ENCODE assay signal across 8 cellular contexts in the genomic region with DNA sequence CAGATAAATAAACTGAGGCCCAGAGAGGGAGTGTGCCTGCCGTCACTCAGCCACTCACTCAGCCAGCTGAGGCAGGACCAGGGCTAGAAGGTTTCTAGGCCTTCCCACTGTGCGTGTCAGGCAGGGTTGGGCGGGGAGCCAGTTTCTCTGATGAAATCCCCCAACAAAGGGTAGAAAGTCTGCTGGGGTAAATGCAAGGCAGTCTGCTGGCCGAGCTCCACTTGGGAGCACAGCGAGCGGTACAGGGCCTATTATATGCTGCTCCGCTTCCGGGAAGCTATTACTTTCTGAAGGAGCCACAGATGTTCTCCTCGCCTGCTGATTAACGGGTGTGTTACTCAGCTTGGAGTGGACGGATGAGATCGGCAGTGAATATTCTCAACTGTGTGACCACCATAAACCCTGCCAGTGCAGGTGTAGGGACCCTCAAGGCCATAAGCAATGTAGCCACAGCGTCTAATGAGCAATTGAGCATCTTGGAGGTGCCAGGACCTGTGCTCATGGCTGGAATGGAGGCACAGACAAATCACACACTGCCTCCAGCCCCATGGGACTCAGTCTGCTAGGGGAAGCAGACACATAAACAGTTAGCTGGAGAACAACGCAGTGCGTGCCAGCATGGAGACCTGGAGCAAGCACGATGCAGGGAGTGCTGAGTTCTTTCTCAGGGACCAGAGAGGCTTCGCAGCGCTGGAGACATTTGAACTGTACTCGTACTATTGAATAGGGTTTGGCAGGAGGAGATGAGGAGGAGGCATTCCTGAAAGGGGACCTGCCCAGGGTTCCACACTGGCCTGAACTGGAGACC. TPM values are rescaled to one million over a fixed set of nuclear protein-coding genes. Genes with fewer than 3 reads are reported as not detected.
DNase-seq lines count a peak whose midpoint lies in the region; ATAC-seq and TF ChIP-seq lines count a peak whose summit lies in the region.

No MANE protein-coding gene starts in this region.

- H3K9me3 ChIP-seq in right cardiac atrium (ENCODE audit: control insufficient read depth, low read length) (no peaks in the 10 kb centered on the region), Karpas-422 (ENCODE audit: low read length) (no peaks in the 10 kb centered on the region)

- no peaks in the 10 kb centered on the region for H3K27me3 ChIP-seq in right cardiac atrium (ENCODE audit: control insufficient read depth, insufficient read depth)
- no peaks in the 10 kb centered on the region for H3K27me3 ChIP-seq in Karpas-422 (ENCODE audit: low read length)

- no peak for TF ChIP-seq CTCF in WTC11 (IDR thresholded peaks at IDR 0.05)

- DNase-seq in WTC11 (ENCODE audit: low spot score) (no peak), right cardiac atrium (peak; percentile 95 to 98 (median 96)), stromal cell of bone marrow (ENCODE audit: low read depth) (peak; percentile 97), Karpas-422 (no peak), kidney glomerular epithelial cell (lab: John Stamatoyannopoulos, UW) (no peak)

- no peaks in the 10 kb centered on the region for H3K9me3 Mint-ChIP-seq in WTC11

- intact Hi-C loops in right cardiac atrium (cut with DNase I) = no loop called here

- no peaks in the 10 kb centered on the region for H3K9me2 ChIP-seq in Karpas-422 (replicated peaks; ENCODE audit: insufficient read depth, low read length)

- H3K27ac ChIP-seq in right cardiac atrium (ENCODE audit: low read length) = peak overlapping the region; percentile 89
- no peak overlapping the region for H3K27ac ChIP-seq in Karpas-422 (ENCODE audit: low read length)

- POLR2A ChIA-PET in WTC11 (lab: Charles Lee) = no interaction called here

- ATAC-seq in WTC11 (peak; percentile 67), right cardiac atrium (peak; percentile 89 to 90), HG03469 (IDR thresholded peaks at IDR 0.05; ENCODE audit: unreplicated experiment) (no peak), GM18498 (IDR thresholded peaks at IDR 0.05; ENCODE audit: unreplicated experiment) (no peak)

- no peak overlapping the region for H3K4me3 Mint-ChIP-seq in WTC11

- no peak overlapping the region for H3K4me2 ChIP-seq in Karpas-422 (ENCODE audit: low read depth, low read length, poor library complexity, severe bottlenecking)

- H3K36me3 Mint-ChIP-seq in WTC11 = no peaks in the 10 kb centered on the region

- H3K4me3 ChIP-seq in right cardiac atrium (ENCODE audit: low read length) (no peak overlapping the region), Karpas-422 (ENCODE audit: low read length) (no peak overlapping the region)

- peaks cover 18% of the 10 kb centered on the region for H3K4me1 Mint-ChIP-seq in WTC11

- H3K27ac Mint-ChIP-seq in WTC11 = no peak overlapping the region

- no peak overlapping the region for H2AFZ ChIP-seq in Karpas-422 (ENCODE audit: low read length)

- H3K36me3 ChIP-seq in Karpas-422 (ENCODE audit: insufficient read depth, low read length) = no peaks in the 10 kb centered on the region

- H3K79me2 ChIP-seq in Karpas-422 (ENCODE audit: low read length) = no peaks in the 10 kb centered on the region

- TF ChIP-seq EP300 in Ishikawa (IDR thresholded peaks at IDR 0.05; ENCODE audit: borderline replicate concordance) = no peak

- CTCF ChIA-PET in WTC11 (lab: Charles Lee) = interaction anchor here (0.5 to 1.5 kb wide), 9 partner anchors 8 to 67 kb away, joined by 3 to 6 read pairs (median 4); no protein-coding TSS in a partner anchor

- H3K4me1 ChIP-seq in right cardiac atrium (ENCODE audit: control insufficient read depth, insufficient read depth, low read length) (peaks cover 12% of the 10 kb centered on the region), Karpas-422 (ENCODE audit: low read length) (peaks cover 42% of the 10 kb centered on the region)

- H3K9ac ChIP-seq in Karpas-422 (ENCODE audit: low read length) = no peak overlapping the region

- no peak for TF ChIP-seq RAD21 in Ishikawa (IDR thresholded peaks at IDR 0.05; ENCODE audit: low read depth)

- 51% methylated on average over 19 of the region's 19 CpGs for WGBS in right cardiac atrium

- no peaks in the 10 kb centered on the region for H3K27me3 Mint-ChIP-seq in WTC11 (ENCODE audit: low read depth)

- H4K20me1 ChIP-seq in Karpas-422 (ENCODE audit: insufficient read depth, low read depth, low read length) = no peaks in the 10 kb centered on the region

TF ChIP-seq in Ishikawa, 13 proteins besides CTCF, POLR2A, EP300 and RAD21:
- TF ChIP-seq TCF12 (IDR thresholded peaks at IDR 0.05; ENCODE audit: low read depth) = no peak
- 0 out of 2 replicates have a peak, but pooled peaks have one; percentile 29 for TF ChIP-seq NFIC (IDR thresholded peaks at IDR 0.05)
- TF ChIP-seq, protein P1, sequence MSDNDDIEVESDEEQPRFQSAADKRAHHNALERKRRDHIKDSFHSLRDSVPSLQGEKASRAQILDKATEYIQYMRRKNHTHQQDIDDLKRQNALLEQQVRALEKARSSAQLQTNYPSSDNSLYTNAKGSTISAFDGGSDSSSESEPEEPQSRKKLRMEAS (IDR thresholded peaks at IDR 0.05) = no peak

TF ChIP-seq in WTC11, 78 proteins besides CTCF, POLR2A, EP300 and RAD21:
- TF ChIP-seq, protein P2, sequence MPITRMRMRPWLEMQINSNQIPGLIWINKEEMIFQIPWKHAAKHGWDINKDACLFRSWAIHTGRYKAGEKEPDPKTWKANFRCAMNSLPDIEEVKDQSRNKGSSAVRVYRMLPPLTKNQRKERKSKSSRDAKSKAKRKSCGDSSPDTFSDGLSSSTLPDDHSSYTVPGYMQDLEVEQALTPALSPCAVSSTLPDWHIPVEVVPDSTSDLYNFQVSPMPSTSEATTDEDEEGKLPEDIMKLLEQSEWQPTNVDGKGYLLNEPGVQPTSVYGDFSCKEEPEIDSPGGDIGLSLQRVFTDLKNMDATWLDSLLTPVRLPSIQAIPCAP (CRISPR knock-in tag; IDR thresholded peaks at IDR 0.05) = no peak
- TF ChIP-seq, protein P3, sequence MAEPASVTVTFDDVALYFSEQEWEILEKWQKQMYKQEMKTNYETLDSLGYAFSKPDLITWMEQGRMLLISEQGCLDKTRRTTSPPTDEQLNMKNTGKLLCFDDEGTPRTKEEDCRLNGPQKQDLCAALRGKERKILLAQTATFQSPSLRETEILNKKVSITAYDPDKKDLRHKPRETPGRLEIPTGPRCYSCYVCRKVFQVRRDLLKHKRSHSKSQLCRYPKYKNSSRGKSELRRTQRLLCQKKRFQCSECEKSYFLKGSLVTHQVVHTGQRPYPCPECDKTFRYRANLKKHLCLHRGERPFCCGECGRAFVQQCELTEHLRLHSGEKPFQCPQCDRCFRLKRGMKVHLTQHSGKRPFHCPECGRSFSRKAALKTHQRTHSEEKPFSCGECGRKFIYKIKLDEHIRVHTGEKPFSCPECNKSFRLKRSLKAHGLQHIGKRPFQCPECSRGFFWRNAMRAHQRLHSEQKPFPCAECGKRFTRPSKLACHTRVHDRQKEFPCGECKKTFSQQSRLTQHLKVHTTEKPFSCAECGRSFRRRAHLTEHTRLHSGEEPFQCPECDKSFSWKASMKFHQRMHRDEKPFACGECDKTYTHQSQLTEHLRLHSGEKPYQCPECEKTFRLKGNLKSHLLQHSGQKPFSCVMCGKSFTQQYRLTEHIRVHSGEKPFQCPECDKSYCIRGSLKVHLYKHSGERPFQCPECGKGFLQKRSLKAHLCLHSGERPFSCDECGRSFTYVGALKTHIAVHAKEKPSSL (CRISPR knock-in tag; conservative IDR thresholded peaks at IDR 0.05) = no peak
- TF ChIP-seq, protein P4, sequence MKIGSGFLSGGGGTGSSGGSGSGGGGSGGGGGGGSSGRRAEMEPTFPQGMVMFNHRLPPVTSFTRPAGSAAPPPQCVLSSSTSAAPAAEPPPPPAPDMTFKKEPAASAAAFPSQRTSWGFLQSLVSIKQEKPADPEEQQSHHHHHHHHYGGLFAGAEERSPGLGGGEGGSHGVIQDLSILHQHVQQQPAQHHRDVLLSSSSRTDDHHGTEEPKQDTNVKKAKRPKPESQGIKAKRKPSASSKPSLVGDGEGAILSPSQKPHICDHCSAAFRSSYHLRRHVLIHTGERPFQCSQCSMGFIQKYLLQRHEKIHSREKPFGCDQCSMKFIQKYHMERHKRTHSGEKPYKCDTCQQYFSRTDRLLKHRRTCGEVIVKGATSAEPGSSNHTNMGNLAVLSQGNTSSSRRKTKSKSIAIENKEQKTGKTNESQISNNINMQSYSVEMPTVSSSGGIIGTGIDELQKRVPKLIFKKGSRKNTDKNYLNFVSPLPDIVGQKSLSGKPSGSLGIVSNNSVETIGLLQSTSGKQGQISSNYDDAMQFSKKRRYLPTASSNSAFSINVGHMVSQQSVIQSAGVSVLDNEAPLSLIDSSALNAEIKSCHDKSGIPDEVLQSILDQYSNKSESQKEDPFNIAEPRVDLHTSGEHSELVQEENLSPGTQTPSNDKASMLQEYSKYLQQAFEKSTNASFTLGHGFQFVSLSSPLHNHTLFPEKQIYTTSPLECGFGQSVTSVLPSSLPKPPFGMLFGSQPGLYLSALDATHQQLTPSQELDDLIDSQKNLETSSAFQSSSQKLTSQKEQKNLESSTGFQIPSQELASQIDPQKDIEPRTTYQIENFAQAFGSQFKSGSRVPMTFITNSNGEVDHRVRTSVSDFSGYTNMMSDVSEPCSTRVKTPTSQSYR (CRISPR knock-in tag; IDR thresholded peaks at IDR 0.05) = no peak
- TF ChIP-seq, protein P5, sequence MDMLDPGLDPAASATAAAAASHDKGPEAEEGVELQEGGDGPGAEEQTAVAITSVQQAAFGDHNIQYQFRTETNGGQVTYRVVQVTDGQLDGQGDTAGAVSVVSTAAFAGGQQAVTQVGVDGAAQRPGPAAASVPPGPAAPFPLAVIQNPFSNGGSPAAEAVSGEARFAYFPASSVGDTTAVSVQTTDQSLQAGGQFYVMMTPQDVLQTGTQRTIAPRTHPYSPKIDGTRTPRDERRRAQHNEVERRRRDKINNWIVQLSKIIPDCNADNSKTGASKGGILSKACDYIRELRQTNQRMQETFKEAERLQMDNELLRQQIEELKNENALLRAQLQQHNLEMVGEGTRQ (CRISPR knock-in tag; IDR thresholded peaks at IDR 0.05) = no peak
- no peak for TF ChIP-seq NFYB (CRISPR knock-in tag; conservative IDR thresholded peaks at IDR 0.05; ENCODE audit: low read depth)

RNA-seq across cellular contexts. Expression of a gene that starts 42.1 kb away (rescaled TPM):
- total RNA-seq in WTC11 (2021) (3.5 to 4.9 TPM (median 3.6 TPM) in 3 replicates), right cardiac atrium (10 to 100 TPM in 3 of 4 donors, 1 to 10 TPM in 1; 5.8 to 13.7 (median 11.3) TPM)
- polyA plus RNA-seq in right cardiac atrium = 6.9 TPM
- total RNA-seq in Karpas-422 (2014; rRNA removed; shearing (Covaris generic); ENCODE audit: low replicate concordance) = 0.26 and 0.69 TPM in 2 replicates

Comparison
In these comparisons a context has a peak if more than half of its experiments do, and no peak if none do; other contexts are left out.
1. ATAC-seq: peak in WTC11 (single experiment) and right cardiac atrium (2 of 2); none in HG03469 (single experiment) and GM18498 (single experiment).
2. DNase-seq: peak in right cardiac atrium (3 of 3) and stromal cell of bone marrow (single experiment); none in WTC11 (single experiment), Karpas-422 (single experiment) and kidney glomerular epithelial cell (single experiment).